In genomic region chr5:159156426-159156835, GRCh38 we compare ENCODE assay signal across 10 cellular contexts. TPM values are rescaled to one million over a fixed set of nuclear protein-coding genes. Genes with fewer than 3 reads are reported as not detected.
DNase-seq lines count a peak whose midpoint lies in the region; ATAC-seq and TF ChIP-seq lines count a peak whose summit lies in the region.
"Had no signal": no experiment of that assay in that cellular context is flagged by ENCODE, and none has a peak within 500 bp of the region (broad histone marks: within the 10 kb centered on the region; RNA-seq: fewer than 3 reads in every experiment).

No MANE protein-coding gene starts in this region.

- peak; percentile 49 to 65 for ATAC-seq in activated T-cell treated with anti-CD3 and anti-CD28 coated beads, Interleukin-2, amount 50 U/mL, for 72 hours (replicated peaks in 1 of 2)
- ATAC-seq in HG02798 (IDR thresholded peaks at IDR 0.05; ENCODE audit: poor library complexity, unreplicated experiment), result peak; percentile 6
- peak; percentile 66 for ATAC-seq in activated CD8-positive, alpha-beta T cell treated with anti-CD3 and anti-CD28 coated beads for 36 hours
- no peak for ATAC-seq in HG03108 (IDR thresholded peaks at IDR 0.05; ENCODE audit: unreplicated experiment)

- peaks cover 13 to 49% (median 19%) of the 10 kb centered on the region in 6 donors for H3K4me1 ChIP-seq in spleen

- no peaks in the 10 kb centered on the region for H3K9me3 Mint-ChIP-seq in activated T-cell treated with anti-CD3 and anti-CD28 coated beads, Interleukin-2, amount 50 U/mL, for 72 hours
- no peaks in the 10 kb centered on the region for H3K9me3 Mint-ChIP-seq in activated CD8-positive, alpha-beta T cell treated with anti-CD3 and anti-CD28 coated beads for 36 hours

- no peaks in the 10 kb centered on the region for H3K27me3 Mint-ChIP-seq in activated T-cell treated with anti-CD3 and anti-CD28 coated beads, Interleukin-2, amount 50 U/mL, for 72 hours (ENCODE audit: low read depth)
- H3K27me3 Mint-ChIP-seq in activated CD8-positive, alpha-beta T cell treated with anti-CD3 and anti-CD28 coated beads for 36 hours, result no peaks in the 10 kb centered on the region

- H3K4me3 ChIP-seq in spleen, result no peak overlapping the region

- no peak for DNase-seq in activated T-cell treated with anti-CD3 and anti-CD28 coated beads, Interleukin-2, amount 50 U/mL, for 72 hours
- DNase-seq in activated T-cell treated with anti-CD3 and anti-CD28 coated beads for 4 hours, result no peak
- no peak for DNase-seq in activated CD8-positive, alpha-beta T cell treated with anti-CD3 and anti-CD28 coated beads for 36 hours
- DNase-seq in spleen, result no peak
- DNase-seq in T1000 (lab: John Stamatoyannopoulos, UW), result no peak
- DNase-seq in NCI-H345 (lab: John Stamatoyannopoulos, UW), result no peak
- DNase-seq: activated CD8-positive, alpha-beta memory T cell treated with anti-CD3 and anti-CD28 coated beads, Interleukin-2, amount 50 U/mL, for 48 hours had no signal

- CTCF ChIA-PET in activated CD8-positive, alpha-beta T cell treated with anti-CD3 and anti-CD28 coated beads for 36 hours (lab: Charles Lee), result interaction anchor here (0.7 to 5.1 kb wide), 61 partner anchors 9 to 981 kb away, joined by 3 to 66 read pairs (median 5); no protein-coding TSS in a partner anchor

- peaks cover 0 to 67% (median 44%) of the 10 kb centered on the region in 6 donors for H3K36me3 ChIP-seq in spleen

- TF ChIP-seq POLR2A in spleen (IDR thresholded peaks at IDR 0.05), result no peak

- peak overlapping the region in 5 of 8 donors; percentile 15 to 66 (median 50) for H3K27ac ChIP-seq in spleen
- H3K27ac ChIP-seq: KMS-11 had no signal

- H3K9me3 ChIP-seq in spleen, result no peaks in the 10 kb centered on the region

- H3K4me3 Mint-ChIP-seq in activated T-cell treated with anti-CD3 and anti-CD28 coated beads, Interleukin-2, amount 50 U/mL, for 72 hours, result no peak overlapping the region
- H3K4me3 Mint-ChIP-seq in activated CD8-positive, alpha-beta T cell treated with anti-CD3 and anti-CD28 coated beads for 36 hours, result no peak overlapping the region

- intact Hi-C loops in activated CD8-positive, alpha-beta T cell treated with anti-CD3 and anti-CD28 coated beads for 36 hours (cut with micrococcal nuclease), result loop anchor here (1.0 to 5.0 kb wide), 3 partner anchors 51 to 161 kb away; partner anchors contain the start of genes RNF145 and UBLCP1
- intact Hi-C loops in spleen (cut with DNase I; ENCODE audit: low total_unique reads), result loop anchor here (10.0 kb wide), 1 partner anchor 108 kb away; the partner anchor contains the start of gene UBLCP1

- POLR2A ChIA-PET in activated CD8-positive, alpha-beta T cell treated with anti-CD3 and anti-CD28 coated beads for 36 hours (lab: Charles Lee), result no interaction called here

- H3K4me1 Mint-ChIP-seq in activated T-cell treated with anti-CD3 and anti-CD28 coated beads, Interleukin-2, amount 50 U/mL, for 72 hours (ENCODE audit: low read depth), result peaks cover 42% of the 10 kb centered on the region
- peaks cover 41% of the 10 kb centered on the region for H3K4me1 Mint-ChIP-seq in activated CD8-positive, alpha-beta T cell treated with anti-CD3 and anti-CD28 coated beads for 36 hours (ENCODE audit: low read depth)

- H3K36me3 Mint-ChIP-seq in activated T-cell treated with anti-CD3 and anti-CD28 coated beads, Interleukin-2, amount 50 U/mL, for 72 hours (ENCODE audit: insufficient read depth in 2 of 2), result peaks cover 3 to 9% of the 10 kb centered on the region in 2 donors
- H3K36me3 Mint-ChIP-seq in activated CD8-positive, alpha-beta T cell treated with anti-CD3 and anti-CD28 coated beads for 36 hours (ENCODE audit: low read depth), result peaks cover 37% of the 10 kb centered on the region

- peak overlapping the region; percentile 73 for H3K27ac Mint-ChIP-seq in activated T-cell treated with anti-CD3 and anti-CD28 coated beads, Interleukin-2, amount 50 U/mL, for 72 hours
- peak overlapping the region; percentile 63 for H3K27ac Mint-ChIP-seq in activated CD8-positive, alpha-beta T cell treated with anti-CD3 and anti-CD28 coated beads for 36 hours

- no peak for TF ChIP-seq CTCF in activated CD8-positive, alpha-beta T cell treated with anti-CD3 and anti-CD28 coated beads for 36 hours (IDR thresholded peaks at IDR 0.05)
- TF ChIP-seq CTCF in spleen (IDR thresholded peaks at IDR 0.05 in 8 of 11, conservative IDR thresholded peaks at IDR 0.05 in 3 of 11), result no peak

- no peaks in the 10 kb centered on the region for H3K27me3 ChIP-seq in spleen (replicated peaks in 1 of 7)

- 17 to 40% (median 26%) methylated on average over 4 of the region's 4 CpGs for WGBS in spleen, 5 donors

RNA-seq across cellular contexts. Expression of gene RNF145, which starts 52.9 kb away (rescaled TPM):
- total RNA-seq in activated T-cell treated with anti-CD3 and anti-CD28 coated beads, Interleukin-2, amount 50 U/mL, for 72 hours, result 100 to 1,000 TPM in 1 of 2 donors, 10 to 100 TPM in 1; 88.7 to 116 TPM
- total RNA-seq in activated CD8-positive, alpha-beta T cell treated with anti-CD3 and anti-CD28 coated beads for 36 hours, result 10 to 100 TPM; 77.5 to 87.5 TPM
- 10 to 100 TPM; 57.7 to 90.7 (median 72.6) TPM for total RNA-seq in spleen
- 10 to 100 TPM; 27.6 to 40.0 (median 36.5) TPM for polyA plus RNA-seq in spleen

RNA-seq across cellular contexts. Expression of gene EBF1, which starts 56.7 kb away (rescaled TPM):
- 1 to 10 TPM; 1.3 to 1.4 TPM for total RNA-seq in activated T-cell treated with anti-CD3 and anti-CD28 coated beads, Interleukin-2, amount 50 U/mL, for 72 hours
- total RNA-seq in activated CD8-positive, alpha-beta T cell treated with anti-CD3 and anti-CD28 coated beads for 36 hours, result under 1 TPM in 1 of 2 experiments, not detected in 1; 0.22 TPM
- total RNA-seq in spleen, result 10 to 100 TPM; 19.6 to 56.2 (median 34.8) TPM
- 1 to 10 TPM; 6.8 to 8.8 (median 7.9) TPM for polyA plus RNA-seq in spleen

Comparison
In these comparisons a context has a peak if more than half of its experiments do, and no peak if none do; other contexts are left out.
1. RNA of gene EBF1, which starts 56.7 kb away (total RNA-seq): 19.6 to 56.2 TPM in spleen; 1.3 to 1.4 TPM in activated T-cell treated with anti-CD3 and anti-CD28 coated beads, Interleukin-2, amount 50 U/mL, for 72 hours and 0.22 TPM in activated CD8-positive, alpha-beta T cell treated with anti-CD3 and anti-CD28 coated beads for 36 hours; every median in the first group is over 4 times any median in the second.